Comparison of ENCODE assay signal across 11 cellular contexts in the genomic region with DNA sequence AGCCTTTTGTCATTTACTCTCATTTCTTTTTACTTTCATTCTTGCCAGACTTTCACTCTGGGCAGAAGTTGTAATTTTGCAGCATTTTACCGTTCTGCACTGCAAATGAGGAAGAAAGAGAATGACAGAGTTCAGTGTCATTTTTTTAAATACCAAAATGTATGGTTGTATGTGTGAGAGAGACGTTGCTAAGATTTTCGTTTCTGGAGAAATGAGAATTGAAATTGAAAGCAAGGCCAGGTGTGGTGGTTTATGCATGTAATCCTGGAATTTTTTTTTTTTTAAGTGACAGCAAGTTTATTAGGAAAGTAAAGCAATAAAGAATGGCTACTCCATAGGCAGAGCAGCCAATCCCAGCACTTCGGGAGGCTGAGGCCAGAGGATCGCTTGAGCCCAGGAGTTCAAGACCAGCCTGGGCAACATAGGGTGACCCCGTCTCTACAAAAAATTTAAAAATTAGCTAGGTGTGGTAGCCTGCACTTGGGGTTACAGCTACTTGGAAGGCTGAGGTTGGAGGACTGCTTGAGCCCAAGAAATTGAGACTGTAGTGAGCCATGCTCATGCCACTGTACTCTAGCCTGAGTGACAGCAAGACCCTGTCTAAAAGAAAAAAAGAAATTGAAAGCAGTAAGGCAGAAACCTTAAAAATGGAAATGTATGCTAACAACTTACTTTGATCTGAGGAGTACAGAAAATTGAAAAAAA. TPM values are rescaled to one million over a fixed set of nuclear protein-coding genes. Genes with fewer than 3 reads are reported as not detected.
DNase-seq lines count a peak whose midpoint lies in the region; ATAC-seq and TF ChIP-seq lines count a peak whose summit lies in the region.
"Had no signal": no experiment of that assay in that cellular context is flagged by ENCODE, and none has a peak within 500 bp of the region (broad histone marks: within the 10 kb centered on the region; RNA-seq: fewer than 3 reads in every experiment).

No MANE protein-coding gene starts in this region.

- no peak for TF ChIP-seq POLR2A in body of pancreas (IDR thresholded peaks at IDR 0.05)

- TF ChIP-seq CTCF in CD14-positive monocyte (IDR thresholded peaks at IDR 0.05) = no peak
- TF ChIP-seq CTCF in SU-DHL-6 (IDR thresholded peaks at IDR 0.05; ENCODE audit: insufficient read depth, low read length, poor library complexity, severe bottlenecking) = no peak
- TF ChIP-seq CTCF in body of pancreas (IDR thresholded peaks at IDR 0.05) = no peak

- peaks cover 20 to 46% of the 10 kb centered on the region in 2 donors for H3K36me3 Mint-ChIP-seq in CD14-positive monocyte

- H3K9me2 ChIP-seq in SU-DHL-6 (replicated peaks; ENCODE audit: insufficient read depth, low read length) = no peaks in the 10 kb centered on the region

- no peaks in the 10 kb centered on the region for H3K9me3 Mint-ChIP-seq in CD14-positive monocyte

- H3K4me3 Mint-ChIP-seq in CD14-positive monocyte = peak overlapping the region in 1 of 2 donors; percentile 55
- H3K4me3 Mint-ChIP-seq: mesothelial cell of epicardium had no signal

- H3K9me3 ChIP-seq in SU-DHL-6 (ENCODE audit: insufficient read depth, low read length) (no peaks in the 10 kb centered on the region), body of pancreas (no peaks in the 10 kb centered on the region)

- DNase-seq in CD14-positive monocyte (ENCODE audit: low spot score) (no peak), iPS-NIHi11 (ENCODE audit: low spot score) (no peak), NCI-H1417 treated with DMSO at 0.1 percent for 48 hours (lab: John Stamatoyannopoulos, UW) (no peak), body of pancreas (no peak)
- no peak for DNase-seq in effector CD8-positive, alpha-beta T cell (lab: John Stamatoyannopoulos, UW)
- DNase-seq: dorsolateral prefrontal cortex had no signal

- H4K20me1 ChIP-seq in SU-DHL-6 (ENCODE audit: low read depth, low read length) = no peaks in the 10 kb centered on the region

- no peaks in the 10 kb centered on the region for H3K27me3 ChIP-seq in SU-DHL-6 (ENCODE audit: low read length)
- no peaks in the 10 kb centered on the region for H3K27me3 ChIP-seq in body of pancreas
- H3K27me3 ChIP-seq: dorsolateral prefrontal cortex had no signal

- ATAC-seq in GM19035 (IDR thresholded peaks at IDR 0.05; ENCODE audit: unreplicated experiment) (peak; percentile 77), HG02973 (IDR thresholded peaks at IDR 0.05; ENCODE audit: unreplicated experiment) (peak; percentile 86), body of pancreas (no peak)

- peaks cover 22% of the 10 kb centered on the region; the same call in 1 of the 2 replicates for H3F3A ChIP-seq in SU-DHL-6 (ENCODE audit: insufficient read depth)

- no peak overlapping the region for H3K9ac ChIP-seq in SU-DHL-6 (ENCODE audit: low read length)

- WGBS in body of pancreas, 2 donors = 86 to 91% methylated on average over 6 of the region's 6 CpGs

- H3K4me2 ChIP-seq in SU-DHL-6 (ENCODE audit: low read depth, low read length, poor library complexity, severe bottlenecking) = peak overlapping the region; percentile 30

- peak overlapping the region; percentile 83 to 89 (median 85) for H3K27ac Mint-ChIP-seq in CD14-positive monocyte
- H3K27ac Mint-ChIP-seq: mesothelial cell of epicardium had no signal

- peaks cover 95% of the 10 kb centered on the region for H3K79me2 ChIP-seq in SU-DHL-6 (ENCODE audit: insufficient read depth, low read length)

- no peaks in the 10 kb centered on the region for H3K27me3 Mint-ChIP-seq in CD14-positive monocyte (ENCODE audit: low read depth in 3 of 3)

- H3K36me3 ChIP-seq in SU-DHL-6 (ENCODE audit: low read length) (peaks cover under 1% of the 10 kb centered on the region; the same call in 1 of the 2 replicates), body of pancreas (replicated peaks in 1 of 2; ENCODE audit: insufficient read depth in 1 of 2, low read depth in 2 of 2) (no peaks in the 10 kb centered on the region)

- H3K27ac ChIP-seq in SU-DHL-6 (ENCODE audit: low read depth, low read length) (peak overlapping the region; percentile 52), body of pancreas (no peak overlapping the region)
- H3K27ac ChIP-seq: C4-2B, dorsolateral prefrontal cortex had no signal

- peaks cover 11% of the 10 kb centered on the region for H3K4me1 ChIP-seq in body of pancreas

- H2AFZ ChIP-seq in SU-DHL-6 (ENCODE audit: low read depth, low read length, severe bottlenecking) = no peak overlapping the region

- H3K4me3 ChIP-seq in SU-DHL-6 (ENCODE audit: insufficient read depth, low read length, poor library complexity, severe bottlenecking) (no peak overlapping the region), body of pancreas (no peak overlapping the region)
- H3K4me3 ChIP-seq: dorsolateral prefrontal cortex had no signal

- intact Hi-C loops in CD14-positive monocyte (cut with micrococcal nuclease) = loop anchor here in 1 of 2 donors (10.0 kb wide), 1 partner anchor 352 kb away; no protein-coding TSS in a partner anchor
- intact Hi-C loops in body of pancreas (cut with DNase I) = no loop called here

- H3K4me1 Mint-ChIP-seq in CD14-positive monocyte = peaks cover 31% of the 10 kb centered on the region

RNA-seq across cellular contexts. Expression of gene DCK, which starts 12.9 kb away (rescaled TPM):
- polyA plus RNA-seq in CD14-positive monocyte = 10 to 100 TPM; 47.3 to 56.6 TPM
- 1 to 10 TPM; 4.6 to 7.3 TPM for total RNA-seq in body of pancreas
